ENCODE assay signal across 23 cellular contexts in genomic region chr15:50066693-50067092, GRCh38. TPM values are rescaled to one million over a fixed set of nuclear protein-coding genes. Genes with fewer than 3 reads are reported as not detected.
A peak's percentile ranks its signal among the peaks of the same experiment; 100 is the strongest.
DNase-seq lines count a peak whose midpoint lies in the region; ATAC-seq and TF ChIP-seq lines count a peak whose summit lies in the region.
"Had no signal": no experiment of that assay in that cellular context is flagged by ENCODE, and none has a peak within 500 bp of the region (broad histone marks: within the 10 kb centered on the region; RNA-seq: fewer than 3 reads in every experiment).

No MANE protein-coding gene starts in this region.

- H3K36me3 ChIP-seq in transverse colon: no peaks in the 10 kb centered on the region
- H3K36me3 ChIP-seq: cardiac muscle cell, esophagus squamous epithelium, MG63, SJSA1, upper lobe of right lung had no signal

- 66 to 71% methylated on average over 3 to 4 of the region's 4 CpGs for WGBS in transverse colon (ENCODE audit: low coverage in 1 of 2), 2 donors

- H3K36me3 Mint-ChIP-seq in stimulated activated naive CD8-positive, alpha-beta T cell treated with anti-CD3 and anti-CD28 coated beads, Interleukin-15, Interleukin-2, amounts not matched to agents 100 ng/mL and 50 ng/mL, for 24 hours (ENCODE audit: low read depth): no peaks in the 10 kb centered on the region
- H3K36me3 Mint-ChIP-seq in activated CD8-positive, alpha-beta T cell treated with anti-CD3 and anti-CD28 coated beads for 36 hours (ENCODE audit: low read depth): no peaks in the 10 kb centered on the region
- no peaks in the 10 kb centered on the region for H3K36me3 Mint-ChIP-seq in memory B cell
- H3K36me3 Mint-ChIP-seq: CD4-positive, CD25-positive, alpha-beta regulatory T cell had no signal

- intact Hi-C loops in activated CD8-positive, alpha-beta T cell treated with anti-CD3 and anti-CD28 coated beads for 36 hours (cut with micrococcal nuclease): no loop called here
- intact Hi-C loops in transverse colon (cut with DNase I; ENCODE audit: low total_unique reads): loop anchor here (1.0 kb wide), 1 partner anchor 14 kb away; no protein-coding TSS in a partner anchor

- peaks cover 12% of the 10 kb centered on the region for H3K27me3 Mint-ChIP-seq in stimulated activated naive CD8-positive, alpha-beta T cell treated with anti-CD3 and anti-CD28 coated beads, Interleukin-15, Interleukin-2, amounts not matched to agents 100 ng/mL and 50 ng/mL, for 24 hours
- peaks cover 21% of the 10 kb centered on the region for H3K27me3 Mint-ChIP-seq in activated CD8-positive, alpha-beta T cell treated with anti-CD3 and anti-CD28 coated beads for 36 hours
- H3K27me3 Mint-ChIP-seq in memory B cell: peaks cover 6% of the 10 kb centered on the region

- H3K4me3 ChIP-seq in transverse colon: no peak overlapping the region
- H3K4me3 ChIP-seq: cardiac muscle cell, coronary artery, esophagus squamous epithelium, MG63, SJSA1, upper lobe of right lung had no signal

- peaks cover 29% of the 10 kb centered on the region for H3K4me1 Mint-ChIP-seq in stimulated activated naive CD8-positive, alpha-beta T cell treated with anti-CD3 and anti-CD28 coated beads, Interleukin-15, Interleukin-2, amounts not matched to agents 100 ng/mL and 50 ng/mL, for 24 hours (ENCODE audit: low read depth)
- peaks cover 20% of the 10 kb centered on the region for H3K4me1 Mint-ChIP-seq in activated CD8-positive, alpha-beta T cell treated with anti-CD3 and anti-CD28 coated beads for 36 hours (ENCODE audit: low read depth)
- H3K4me1 Mint-ChIP-seq in memory B cell: peaks cover 8% of the 10 kb centered on the region

- POLR2A ChIA-PET in activated CD8-positive, alpha-beta T cell treated with anti-CD3 and anti-CD28 coated beads for 36 hours (lab: Charles Lee): interaction anchor here (0.9 kb wide), 1 partner anchor 10 kb away, joined by 3 read pairs; no protein-coding TSS in a partner anchor

- no peaks in the 10 kb centered on the region for H3K27me3 ChIP-seq in transverse colon
- H3K27me3 ChIP-seq: esophagus squamous epithelium, SJSA1, upper lobe of right lung had no signal

- peak overlapping the region; percentile 3 for H3K4me3 Mint-ChIP-seq in stimulated activated naive CD8-positive, alpha-beta T cell treated with anti-CD3 and anti-CD28 coated beads, Interleukin-15, Interleukin-2, amounts not matched to agents 100 ng/mL and 50 ng/mL, for 24 hours
- no peak overlapping the region for H3K4me3 Mint-ChIP-seq in activated CD8-positive, alpha-beta T cell treated with anti-CD3 and anti-CD28 coated beads for 36 hours
- H3K4me3 Mint-ChIP-seq in memory B cell: no peak overlapping the region
- H3K4me3 Mint-ChIP-seq: activated CD4-positive, alpha-beta T cell treated with anti-CD3 and anti-CD28 coated beads, Interleukin-2, amount 10 ng/mL, durations not matched to agents 7 days and 5 days; activated naive CD4-positive, alpha-beta T cell treated with anti-CD3 and anti-CD28 coated beads for 36 hours; CD4-positive, CD25-positive, alpha-beta regulatory T cell; HFFc6 had no signal

- in situ Hi-C loops in transverse colon (cut with MboI; ENCODE audit: low pct_ligation_motif_present in 1 of 4, low pct_unique_long_range_greater_than_20kb in 1 of 4, low sequenced_read_pairs in 3 of 4): no loop called here

- no peaks in the 10 kb centered on the region for H3K9me3 Mint-ChIP-seq in stimulated activated naive CD8-positive, alpha-beta T cell treated with anti-CD3 and anti-CD28 coated beads, Interleukin-15, Interleukin-2, amounts not matched to agents 100 ng/mL and 50 ng/mL, for 24 hours
- H3K9me3 Mint-ChIP-seq in activated CD8-positive, alpha-beta T cell treated with anti-CD3 and anti-CD28 coated beads for 36 hours: no peaks in the 10 kb centered on the region
- no peaks in the 10 kb centered on the region for H3K9me3 Mint-ChIP-seq in memory B cell
- H3K9me3 Mint-ChIP-seq: activated CD4-positive, alpha-beta T cell treated with anti-CD3 and anti-CD28 coated beads, Interleukin-2, amount 10 ng/mL, durations not matched to agents 7 days and 5 days; activated naive CD4-positive, alpha-beta T cell treated with anti-CD3 and anti-CD28 coated beads for 36 hours; HFFc6 had no signal

- no peak for ATAC-seq in stimulated activated naive CD8-positive, alpha-beta T cell treated with anti-CD3 and anti-CD28 coated beads, Interleukin-15, Interleukin-2, amounts not matched to agents 100 U/mL and 50 U/mL, for 24 hours
- ATAC-seq in activated CD8-positive, alpha-beta T cell treated with anti-CD3 and anti-CD28 coated beads for 36 hours: no peak
- ATAC-seq in memory B cell (ENCODE audit: low read depth): no peak
- no peak for ATAC-seq in GM21390 (IDR thresholded peaks at IDR 0.05; ENCODE audit: unreplicated experiment)
- no peak for ATAC-seq in GM21529 (IDR thresholded peaks at IDR 0.05; ENCODE audit: unreplicated experiment)
- ATAC-seq: upper lobe of right lung had no signal

- CTCF ChIA-PET in activated CD8-positive, alpha-beta T cell treated with anti-CD3 and anti-CD28 coated beads for 36 hours (lab: Charles Lee): interaction anchor here (0.8 to 2.2 kb wide), 3 partner anchors 15 to 48 kb away, joined by 3 to 7 read pairs (median 3); no protein-coding TSS in a partner anchor

- no peak for TF ChIP-seq CTCF in activated CD8-positive, alpha-beta T cell treated with anti-CD3 and anti-CD28 coated beads for 36 hours (IDR thresholded peaks at IDR 0.05)
- no peak for TF ChIP-seq CTCF in transverse colon (IDR thresholded peaks at IDR 0.05)

- no peaks in the 10 kb centered on the region for H3K9me3 ChIP-seq in transverse colon
- H3K9me3 ChIP-seq: esophagus squamous epithelium, MG63, SJSA1, upper lobe of right lung had no signal

- H3K27ac Mint-ChIP-seq in stimulated activated naive CD8-positive, alpha-beta T cell treated with anti-CD3 and anti-CD28 coated beads, Interleukin-15, Interleukin-2, amounts not matched to agents 100 ng/mL and 50 ng/mL, for 24 hours: peak overlapping the region; percentile 87
- peak overlapping the region; percentile 14 for H3K27ac Mint-ChIP-seq in activated CD8-positive, alpha-beta T cell treated with anti-CD3 and anti-CD28 coated beads for 36 hours
- H3K27ac Mint-ChIP-seq in memory B cell: peak overlapping the region; percentile 39
- H3K27ac Mint-ChIP-seq: activated CD4-positive, alpha-beta T cell treated with anti-CD3 and anti-CD28 coated beads, Interleukin-2, amount 10 ng/mL, durations not matched to agents 7 days and 5 days; activated naive CD4-positive, alpha-beta T cell treated with anti-CD3 and anti-CD28 coated beads for 36 hours; HFFc6 had no signal

- peaks cover 8 to 28% (median 13%) of the 10 kb centered on the region in 4 donors for H3K4me1 ChIP-seq in transverse colon
- H3K4me1 ChIP-seq: esophagus squamous epithelium, SJSA1, upper lobe of right lung had no signal

- no peak for DNase-seq in stimulated activated naive CD8-positive, alpha-beta T cell treated with anti-CD3 and anti-CD28 coated beads, Interleukin-15, Interleukin-2, amounts not matched to agents 100 U/mL and 50 U/mL, for 24 hours
- DNase-seq in activated CD8-positive, alpha-beta T cell treated with anti-CD3 and anti-CD28 coated beads for 36 hours: no peak
- no peak for DNase-seq in memory B cell (ENCODE audit: low spot score in 2 of 2)
- no peak for DNase-seq in transverse colon
- DNase-seq in LoVo (ENCODE audit: low spot score): no peak
- DNase-seq: aorta; CD4-positive, CD25-positive, alpha-beta regulatory T cell; EL; esophagus squamous epithelium; islet precursor cell; MG63; NCI-H1694 treated with DMSO at 0.1 percent for 48 hours; NCI-H69; upper lobe of right lung had no signal

- TF ChIP-seq POLR2A in transverse colon (IDR thresholded peaks at IDR 0.05): no peak

- TF ChIP-seq EP300 in transverse colon (IDR thresholded peaks at IDR 0.05; ENCODE audit: low read depth): no peak

- H3K27ac ChIP-seq in transverse colon: peak overlapping the region in 3 of 4 donors; percentile 21 to 62 (median 44)
- H3K27ac ChIP-seq: cardiac muscle cell, coronary artery, esophagus squamous epithelium, SJSA1, upper lobe of right lung had no signal

RNA-seq across cellular contexts. Expression of gene ATP8B4, which starts 52.3 kb away (rescaled TPM):
- 1 to 10 TPM; 4.6 to 5.8 TPM for total RNA-seq in activated CD8-positive, alpha-beta T cell treated with anti-CD3 and anti-CD28 coated beads for 36 hours
- 10 to 100 TPM in 2 of 4 donors, 1 to 10 TPM in 2; 6.2 to 26.2 (median 8.5) TPM for total RNA-seq in transverse colon

Comparison
In these comparisons a context has a peak if more than half of its experiments do, and no peak if none do; other contexts are left out.
1. H3K27ac Mint-ChIP-seq: peak in every context shown above with its lines; median percentile 87 in stimulated activated naive CD8-positive, alpha-beta T cell treated with anti-CD3 and anti-CD28 coated beads, Interleukin-15, Interleukin-2, amounts not matched to agents 100 ng/mL and 50 ng/mL, for 24 hours; 39 in memory B cell; 14 in activated CD8-positive, alpha-beta T cell treated with anti-CD3 and anti-CD28 coated beads for 36 hours.